28 cellular contexts compared by ENCODE assay signal in genomic region chr20:22384978-22385377, GRCh38.
"Had no signal": no experiment of that assay in that cellular context is flagged by ENCODE, and none has a peak within 500 bp of the region (broad histone marks: within the 10 kb centered on the region; RNA-seq: fewer than 3 reads in every experiment).

No MANE protein-coding gene starts in this region.

- ATAC-seq: natural killer cell; psoas muscle; right cardiac atrium; sciatic nerve; stimulated activated memory B cell treated with anti-CD40 and anti-IgM and Interleukin-4, amounts not matched to agents 10 μg/mL and 1 μg/mL and 100 μg/mL, for 72 hours; stimulated activated naive CD8-positive, alpha-beta T cell treated with anti-CD3 and anti-CD28 coated beads, Interleukin-15, amount 100 ng/mL, for 72 hours; stimulated activated naive CD8-positive, alpha-beta T cell treated with anti-CD3 and anti-CD28 coated beads, Interleukin-15, Interleukin-2, amounts not matched to agents 100 U/mL and 50 U/mL, for 24 hours; upper lobe of right lung had no signal

- H3K36me3 ChIP-seq: neural progenitor cell, ovary, spleen, suprapubic skin, tibial artery, transverse colon, upper lobe of right lung, uterus had no signal

- H3K27ac ChIP-seq: neural progenitor cell, ovary, parathyroid adenoma, psoas muscle, skin epidermis, spleen, suprapubic skin, testis, tibial artery, transverse colon, upper lobe of right lung, uterus had no signal

- H3K4me1 ChIP-seq: neural progenitor cell, parathyroid adenoma, psoas muscle, spleen, suprapubic skin, testis, tibial artery, upper lobe of right lung, uterus had no signal

- H3K9me3 ChIP-seq: ovary, psoas muscle, spleen, suprapubic skin, testis, tibial artery, transverse colon, upper lobe of right lung, uterus had no signal

- H3K9ac ChIP-seq: neural progenitor cell, parathyroid adenoma had no signal

- H3K4me3 ChIP-seq: neural progenitor cell, ovary, psoas muscle, skin epidermis, smooth muscle cell, spleen, suprapubic skin, testis, tibial artery, transverse colon, upper lobe of right lung, uterus had no signal

- H3K4me2 ChIP-seq: neural progenitor cell, smooth muscle cell had no signal

- DNase-seq: natural killer cell; occipital lobe; ovary; posterior cingulate gyrus; psoas muscle; right cardiac atrium; spleen; stimulated activated CD4-positive, alpha-beta T cell treated with anti-CD3 and anti-CD28 coated beads, Interleukin-12 subunit alpha, Interleukin-12 subunit beta, amount 100 ng/mL, for 4 hours; stimulated activated CD4-positive, alpha-beta T cell treated with anti-CD3 and anti-CD28 coated beads, Interleukin-1b, Interleukin-23, amount 100 ng/mL, for 48 hours; stimulated activated CD4-positive, alpha-beta T cell treated with anti-CD3 and anti-CD28 coated beads, Interleukin-4, amount 100 ng/mL, for 1 hour; stimulated activated CD4-positive, alpha-beta T cell treated with anti-CD3 and anti-CD28 coated beads, Interleukin-4, amount 100 ng/mL, for 4 hours; stimulated activated CD8-positive, alpha-beta memory T cell treated with anti-CD3 and anti-CD28 coated beads, Interleukin-4, amount 100 ng/mL, for 48 hours; stimulated activated naive CD4-positive, alpha-beta T cell; stimulated activated naive CD8-positive, alpha-beta T cell treated with anti-CD3 and anti-CD28 coated beads, Interleukin-15, amount 100 ng/mL, for 72 hours; stimulated activated naive CD8-positive, alpha-beta T cell treated with anti-CD3 and anti-CD28 coated beads, Interleukin-15, Interleukin-2, amounts not matched to agents 100 U/mL and 50 U/mL, for 24 hours; substantia nigra; testis; tibial artery; transverse colon; upper lobe of right lung; uterus had no signal

- H3K27me3 ChIP-seq: ovary, testis, transverse colon, upper lobe of right lung, uterus had no signal
